ENCODE assay signal across 13 cellular contexts in the genomic region with DNA sequence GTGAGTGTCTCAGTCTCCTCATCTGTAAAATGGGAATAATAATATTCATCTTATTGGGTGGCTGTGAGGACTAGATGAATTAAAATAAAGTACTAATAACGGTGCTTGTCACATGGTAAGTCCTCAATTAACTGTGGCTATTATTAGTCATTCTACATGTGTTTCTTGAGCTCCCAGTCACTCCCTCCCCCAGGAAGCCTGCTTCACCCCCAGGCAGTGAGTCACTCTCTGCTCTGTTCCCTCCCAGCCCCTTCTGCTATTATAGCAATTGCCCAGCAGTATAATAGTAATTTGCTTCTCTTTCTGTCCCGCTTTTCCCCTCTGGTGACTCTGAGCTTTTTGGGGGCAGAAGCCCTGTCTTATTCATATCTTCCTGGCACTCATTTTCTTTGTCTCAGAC.
A peak's percentile ranks its signal among the peaks of the same experiment; 100 is the strongest.
DNase-seq lines count a peak whose midpoint lies in the region; ATAC-seq and TF ChIP-seq lines count a peak whose summit lies in the region.
"Had no signal": no experiment of that assay in that cellular context is flagged by ENCODE, and none has a peak within 500 bp of the region (broad histone marks: within the 10 kb centered on the region; RNA-seq: fewer than 3 reads in every experiment).

No MANE protein-coding gene starts in this region.

- H3K4me1 Mint-ChIP-seq in endodermal cell, result peaks cover 49% of the 10 kb centered on the region
- H3K4me1 Mint-ChIP-seq in activated T-helper 1 cell treated with anti-CD3 and anti-CD28 coated beads, Interleukin-12 subunit alpha, Interleukin-12 subunit beta, Interleukin-2, Interleukin-4 antibody, amounts not matched to agents 30 ng/mL and 10 ng/mL and 1 ng/mL, durations not matched to agents 14 hours and 24 hours and 36 hours (ENCODE audit: low read depth), result peaks cover 4% of the 10 kb centered on the region
- H3K4me1 Mint-ChIP-seq: activated naive CD4-positive, alpha-beta T cell treated with anti-CD3 and anti-CD28 coated beads, Interleukin-2, amount 50 U/mL, for 24 hours had no signal

- H3K4me3 ChIP-seq in PC-3 (ENCODE audit: low read length), result no peak overlapping the region
- H3K4me3 ChIP-seq in fibroblast of lung (replicated peaks in 1 of 4; ENCODE audit: control extremely low read depth in 1 of 4, insufficient read depth in 1 of 4, low read depth in 3 of 4, low read length in 4 of 4), result no peak overlapping the region
- H3K4me3 ChIP-seq in skeletal muscle satellite cell (ENCODE audit: low read length), result no peak overlapping the region
- no peak overlapping the region for H3K4me3 ChIP-seq in endodermal cell (ENCODE audit: low read length)

- H3K9me3 ChIP-seq in PC-3 (ENCODE audit: low read length) (no peaks in the 10 kb centered on the region), fibroblast of lung (ENCODE audit: control insufficient read depth, insufficient read depth, low read depth, low read length) (no peaks in the 10 kb centered on the region), skeletal muscle satellite cell (replicated peaks; ENCODE audit: low read length) (no peaks in the 10 kb centered on the region), endodermal cell (ENCODE audit: control insufficient read depth, low read length) (no peaks in the 10 kb centered on the region)

- WGBS in endodermal cell (ENCODE audit: insufficient coverage in 1 of 2, insufficient read length in 1 of 2), 2 experiments, result 80% methylated on average over 2 of the region's 2 CpGs; no CpG with 5 or more reads in 1 of the 2 experiments

- POLR2A ChIA-PET in PC-3 (lab: Charles Lee; ENCODE audit: unreplicated experiment), result no interaction called here

- 0 out of 2 replicates have a peak overlapping the region, but pooled peaks have one; percentile 31 for H3K4me2 ChIP-seq in PC-3 (ENCODE audit: low read length)
- no peak overlapping the region for H3K4me2 ChIP-seq in fibroblast of lung (ENCODE audit: extremely low read depth, insufficient read depth, low read length)
- peak overlapping the region; percentile 32 for H3K4me2 ChIP-seq in skeletal muscle satellite cell (ENCODE audit: low read length)

- H3K27me3 ChIP-seq in PC-3 (ENCODE audit: low read length) (0 out of 2 replicates have a peak, but pooled peaks cover 3% of the 10 kb centered on the region), fibroblast of lung (ENCODE audit: control insufficient read depth, insufficient read depth, low read length) (no peaks in the 10 kb centered on the region), skeletal muscle satellite cell (ENCODE audit: control insufficient read depth, insufficient read depth, low read length) (no peaks in the 10 kb centered on the region), endodermal cell (ENCODE audit: control insufficient read depth, insufficient read depth, low read length, poor library complexity, severe bottlenecking) (no peaks in the 10 kb centered on the region)

- CTCF ChIA-PET in PC-3 (lab: Charles Lee), result interaction anchor here (1.2 kb wide), 1 partner anchor 143 kb away, joined by 7 read pairs; no protein-coding TSS in a partner anchor

- no peaks in the 10 kb centered on the region for H4K20me1 ChIP-seq in PC-3 (ENCODE audit: low read length)
- no peaks in the 10 kb centered on the region for H4K20me1 ChIP-seq in fibroblast of lung (ENCODE audit: control insufficient read depth, extremely low read depth, insufficient read depth, low read length)

- intact Hi-C loops in PC-3 (cut with micrococcal nuclease), result loop anchor here (5.0 kb wide), 1 partner anchor 1673 kb away; no protein-coding TSS in a partner anchor
- intact Hi-C loops in activated T-helper 1 cell treated with anti-CD3 and anti-CD28 coated beads, Interleukin-12 subunit alpha, Interleukin-12 subunit beta, Interleukin-2, Interleukin-4 antibody, amounts not matched to agents 30 ng/mL and 10 ng/mL and 1 ng/mL, durations not matched to agents 14 hours and 24 hours and 36 hours (cut with micrococcal nuclease), result no loop called here

- DNase-seq in NCI-H748 (lab: John Stamatoyannopoulos, UW; ENCODE audit: unreplicated experiment), result peak; percentile 49
- DNase-seq in NCI-H748 treated with DMSO at 0.1 percent for 48 hours (lab: John Stamatoyannopoulos, UW), result no peak
- DNase-seq in PC-3, result peak; percentile 47
- peak; percentile 63 to 89 for DNase-seq in fibroblast of lung (ENCODE audit: low read depth in 2 of 2)
- DNase-seq in endodermal cell, result no peak
- DNase-seq in DMS153 (lab: John Stamatoyannopoulos, UW), result no peak
- DNase-seq in activated T-helper 1 cell treated with anti-CD3 and anti-CD28 coated beads, Interleukin-12 subunit alpha, Interleukin-12 subunit beta, Interleukin-2, Interleukin-4 antibody, amounts not matched to agents 30 ng/mL and 10 ng/mL and 1 ng/mL, durations not matched to agents 14 hours and 24 hours and 36 hours (ENCODE audit: low spot score), result no peak
- DNase-seq: activated CD8-positive, alpha-beta T cell treated with anti-CD3 and anti-CD28 coated beads, Interleukin-2, amount 10 ng/mL, durations not matched to agents 7 days and 5 days; DND-41; NCI-H1436; T-helper 17 cell had no signal

- peaks cover 10% of the 10 kb centered on the region for H3K4me1 ChIP-seq in PC-3 (ENCODE audit: insufficient read depth, low read length)
- no peaks in the 10 kb centered on the region for H3K4me1 ChIP-seq in fibroblast of lung (ENCODE audit: control insufficient read depth, extremely low read depth, insufficient read depth, low read length)
- peaks cover 6% of the 10 kb centered on the region for H3K4me1 ChIP-seq in skeletal muscle satellite cell (ENCODE audit: control insufficient read depth, insufficient read depth, low read length)
- H3K4me1 ChIP-seq in endodermal cell (ENCODE audit: control insufficient read depth, insufficient read depth, low read length), result peaks cover 18% of the 10 kb centered on the region

- no TSS peak for BruUV-seq in PC-3 (replicated peaks; lab: Mats Ljungman, UMichigan)

- H3K9ac ChIP-seq in PC-3 (ENCODE audit: low read length) (no peak overlapping the region), fibroblast of lung (ENCODE audit: insufficient read depth, low read length) (no peak overlapping the region), skeletal muscle satellite cell (ENCODE audit: low read depth, low read length) (no peak overlapping the region), endodermal cell (ENCODE audit: extremely low read depth, low read length, poor library complexity, severe bottlenecking) (no peak overlapping the region)

- no peak overlapping the region for H3K27ac Mint-ChIP-seq in endodermal cell
- no peak overlapping the region for H3K27ac Mint-ChIP-seq in activated T-helper 1 cell treated with anti-CD3 and anti-CD28 coated beads, Interleukin-12 subunit alpha, Interleukin-12 subunit beta, Interleukin-2, Interleukin-4 antibody, amounts not matched to agents 30 ng/mL and 10 ng/mL and 1 ng/mL, durations not matched to agents 14 hours and 24 hours and 36 hours
- H3K27ac Mint-ChIP-seq: activated CD8-positive, alpha-beta T cell treated with anti-CD3 and anti-CD28 coated beads, Interleukin-2, amount 10 ng/mL, durations not matched to agents 7 days and 5 days; activated naive CD4-positive, alpha-beta T cell treated with anti-CD3 and anti-CD28 coated beads, Interleukin-2, amount 50 U/mL, for 24 hours; T-helper 17 cell had no signal

- H3K36me3 Mint-ChIP-seq in endodermal cell (ENCODE audit: low read depth), result no peaks in the 10 kb centered on the region
- H3K36me3 Mint-ChIP-seq in activated T-helper 1 cell treated with anti-CD3 and anti-CD28 coated beads, Interleukin-12 subunit alpha, Interleukin-12 subunit beta, Interleukin-2, Interleukin-4 antibody, amounts not matched to agents 30 ng/mL and 10 ng/mL and 1 ng/mL, durations not matched to agents 14 hours and 24 hours and 36 hours (ENCODE audit: low read depth), result no peaks in the 10 kb centered on the region
- H3K36me3 Mint-ChIP-seq: activated naive CD4-positive, alpha-beta T cell treated with anti-CD3 and anti-CD28 coated beads, Interleukin-2, amount 50 U/mL, for 24 hours had no signal

- no peaks in the 10 kb centered on the region for H3K79me2 ChIP-seq in PC-3 (ENCODE audit: low read length)
- H3K79me2 ChIP-seq in fibroblast of lung (ENCODE audit: control insufficient read depth, insufficient read depth, low read length), result no peaks in the 10 kb centered on the region

- no peak overlapping the region for H3K4me3 Mint-ChIP-seq in endodermal cell
- H3K4me3 Mint-ChIP-seq in activated T-helper 1 cell treated with anti-CD3 and anti-CD28 coated beads, Interleukin-12 subunit alpha, Interleukin-12 subunit beta, Interleukin-2, Interleukin-4 antibody, amounts not matched to agents 30 ng/mL and 10 ng/mL and 1 ng/mL, durations not matched to agents 14 hours and 24 hours and 36 hours, result no peak overlapping the region
- H3K4me3 Mint-ChIP-seq: activated CD8-positive, alpha-beta T cell treated with anti-CD3 and anti-CD28 coated beads, Interleukin-2, amount 10 ng/mL, durations not matched to agents 7 days and 5 days; activated naive CD4-positive, alpha-beta T cell treated with anti-CD3 and anti-CD28 coated beads, Interleukin-2, amount 50 U/mL, for 24 hours; T-helper 17 cell had no signal

- no peak for TF ChIP-seq CTCF in PC-3 (conservative IDR thresholded peaks at IDR 0.05; ENCODE audit: low read depth, low read length)
- no peak for TF ChIP-seq CTCF in fibroblast of lung (conservative IDR thresholded peaks at IDR 0.05 in 1 of 2, IDR thresholded peaks at IDR 0.05 in 1 of 2; ENCODE audit: low read depth in 1 of 2, low read length in 2 of 2)
- TF ChIP-seq CTCF in endodermal cell (conservative IDR thresholded peaks at IDR 0.05), result no peak

- H3K27me3 Mint-ChIP-seq in endodermal cell (ENCODE audit: insufficient read depth), result peaks cover 2% of the 10 kb centered on the region
- H3K27me3 Mint-ChIP-seq in activated T-helper 1 cell treated with anti-CD3 and anti-CD28 coated beads, Interleukin-12 subunit alpha, Interleukin-12 subunit beta, Interleukin-2, Interleukin-4 antibody, amounts not matched to agents 30 ng/mL and 10 ng/mL and 1 ng/mL, durations not matched to agents 14 hours and 24 hours and 36 hours (ENCODE audit: insufficient read depth), result peaks cover 4% of the 10 kb centered on the region

- H3K36me3 ChIP-seq in PC-3 (ENCODE audit: low read depth, low read length) (no peaks in the 10 kb centered on the region), fibroblast of lung (ENCODE audit: control insufficient read depth, insufficient read depth, low read length) (no peaks in the 10 kb centered on the region), skeletal muscle satellite cell (ENCODE audit: insufficient read depth, low read length) (no peaks in the 10 kb centered on the region), endodermal cell (ENCODE audit: control insufficient read depth, insufficient read depth, low read length) (no peaks in the 10 kb centered on the region)

- no peaks in the 10 kb centered on the region for H3K9me2 ChIP-seq in PC-3 (replicated peaks; ENCODE audit: low read length)

- no peak overlapping the region for H2AFZ ChIP-seq in PC-3 (ENCODE audit: low read length)
- no peak overlapping the region for H2AFZ ChIP-seq in fibroblast of lung (ENCODE audit: low read length)

- no peaks in the 10 kb centered on the region for H3K9me3 Mint-ChIP-seq in endodermal cell
- H3K9me3 Mint-ChIP-seq in activated T-helper 1 cell treated with anti-CD3 and anti-CD28 coated beads, Interleukin-12 subunit alpha, Interleukin-12 subunit beta, Interleukin-2, Interleukin-4 antibody, amounts not matched to agents 30 ng/mL and 10 ng/mL and 1 ng/mL, durations not matched to agents 14 hours and 24 hours and 36 hours, result no peaks in the 10 kb centered on the region
- H3K9me3 Mint-ChIP-seq: activated naive CD4-positive, alpha-beta T cell treated with anti-CD3 and anti-CD28 coated beads, Interleukin-2, amount 50 U/mL, for 24 hours had no signal

- ATAC-seq in PC-3, result peak; percentile 75
- ATAC-seq: activated CD8-positive, alpha-beta T cell treated with anti-CD3 and anti-CD28 coated beads, Interleukin-2, amount 10 ng/mL, durations not matched to agents 7 days and 5 days; T-helper 17 cell had no signal

- H3K27ac ChIP-seq in PC-3 (ENCODE audit: low read length), result no peak overlapping the region
- no peak overlapping the region for H3K27ac ChIP-seq in fibroblast of lung (ENCODE audit: insufficient read depth, low read length)
- no peak overlapping the region for H3K27ac ChIP-seq in endodermal cell (ENCODE audit: low read depth, low read length)

- H3F3A ChIP-seq in PC-3 (ENCODE audit: low read length, unreplicated experiment), result no peaks in the 10 kb centered on the region

Comparison
In these comparisons a context has a peak if more than half of its experiments do, and no peak if none do; other contexts are left out.
1. DNase-seq: peak in NCI-H748 (single experiment), PC-3 (single experiment) and fibroblast of lung (2 of 2); none in NCI-H748 treated with DMSO at 0.1 percent for 48 hours (single experiment), endodermal cell (single experiment), DMS153 (single experiment) and activated T-helper 1 cell treated with anti-CD3 and anti-CD28 coated beads, Interleukin-12 subunit alpha, Interleukin-12 subunit beta, Interleukin-2, Interleukin-4 antibody, amounts not matched to agents 30 ng/mL and 10 ng/mL and 1 ng/mL, durations not matched to agents 14 hours and 24 hours and 36 hours (single experiment).